8 cellular contexts compared by ENCODE assay signal in the genomic region with DNA sequence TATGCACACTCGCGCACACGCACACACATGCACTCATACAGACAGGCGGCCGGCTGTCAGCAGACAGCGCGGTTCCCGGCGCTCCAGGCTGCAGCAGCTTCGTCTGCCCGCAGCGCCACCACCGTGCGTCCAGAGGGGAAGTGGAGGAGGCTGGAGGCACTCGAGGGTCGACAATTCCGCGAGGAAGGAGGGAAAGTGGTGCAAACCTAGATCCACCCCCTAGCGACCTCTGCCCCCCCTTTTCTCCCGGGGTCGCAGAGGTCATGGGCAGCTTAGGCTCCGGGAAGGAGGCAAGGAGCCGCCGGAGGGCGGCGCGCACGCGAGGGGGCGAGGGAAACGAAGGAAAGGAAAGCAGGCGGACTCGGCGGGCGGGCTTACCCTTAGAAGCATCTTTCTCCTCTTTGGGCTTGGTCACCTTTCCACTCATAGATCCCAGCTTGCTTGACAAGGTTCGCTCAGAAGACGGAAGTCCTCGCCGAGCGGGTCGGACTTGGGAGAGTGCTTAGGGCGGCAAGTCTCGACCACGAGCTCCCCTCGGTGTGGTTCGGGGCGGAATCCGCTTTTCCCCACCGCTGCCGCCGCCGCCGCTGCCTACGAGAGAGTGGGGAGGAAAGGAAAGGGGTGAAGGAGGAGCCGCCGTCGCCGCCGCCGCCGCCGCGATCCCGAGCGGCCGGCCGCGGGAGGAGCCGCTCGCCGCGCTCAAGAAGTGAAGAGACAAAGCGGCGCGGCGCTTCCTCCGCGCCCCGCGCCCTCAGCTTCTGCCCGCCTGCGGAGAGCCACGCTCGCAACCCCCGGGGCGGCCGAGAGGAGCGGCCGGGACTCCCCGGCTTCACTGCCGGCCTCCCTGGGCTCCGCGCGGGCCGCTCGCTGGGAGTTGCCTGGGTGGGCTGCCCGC.
DNase-seq lines count a peak whose midpoint lies in the region; ATAC-seq and TF ChIP-seq lines count a peak whose summit lies in the region.

No MANE protein-coding gene starts in this region.

- H3K27me3 ChIP-seq in Panc1 (ENCODE audit: control insufficient read depth, insufficient read depth, low read length) = peaks cover 26% of the 10 kb centered on the region

- no peaks in the 10 kb centered on the region; the same call in 1 of the 2 replicates for H3K4me1 ChIP-seq in Panc1 (ENCODE audit: control insufficient read depth, insufficient read depth, low read length)

- POLR2A ChIA-PET in Panc1 (lab: Charles Lee) = no interaction called here

- H3K36me3 ChIP-seq in Panc1 (ENCODE audit: control insufficient read depth, insufficient read depth, low read length) = no peaks in the 10 kb centered on the region

- DNase-seq in GM03348 (ENCODE audit: low spot score) = peak; percentile 46
- DNase-seq in Panc1 (ENCODE audit: low read depth, low spot score) = no peak
- peak in 1 of 2 donors; percentile 31 for DNase-seq in foreskin fibroblast
- DNase-seq in posterior vena cava (ENCODE audit: low spot score) = peak; percentile 82
- DNase-seq in NOMO-1 treated with DMSO at 0.1 percent for 48 hours (lab: John Stamatoyannopoulos, UW; ENCODE audit: unreplicated experiment) = no peak
- no peak for DNase-seq in NCI-H510A (lab: John Stamatoyannopoulos, UW)
- no peak for DNase-seq in COR-L47 (lab: John Stamatoyannopoulos, UW)

- BruUV-seq in Panc1 (replicated peaks; lab: Mats Ljungman, UMichigan) = no TSS peak

- TF ChIP-seq CTCF in Panc1 (IDR thresholded peaks at IDR 0.05) = peak; percentile 27
- TF ChIP-seq CTCF in foreskin fibroblast (IDR thresholded peaks at IDR 0.05; ENCODE audit: low read depth, low read length) = no peak

- peak overlapping the region; percentile 36 to 57 for H3K4me3 ChIP-seq in Panc1 (ENCODE audit: low read depth in 2 of 2, low read length in 2 of 2)
- H3K4me3 ChIP-seq in foreskin fibroblast (ENCODE audit: low read depth in 1 of 2, low read length in 2 of 2) = peak overlapping the region; percentile 29 to 62

- CTCF ChIA-PET in Panc1 (lab: Charles Lee) = no interaction called here

- no peaks in the 10 kb centered on the region for H3K9me3 ChIP-seq in Panc1 (ENCODE audit: control insufficient read depth, insufficient read depth, low read depth, low read length)

- in situ Hi-C loops in Panc1 (cut with HindIII; ENCODE audit: low pct_unique_long_range_greater_than_20kb, low sequenced_read_pairs) = no loop called here

- intact Hi-C loops in Panc1 (cut with micrococcal nuclease; ENCODE audit: unreplicated experiment) = loop anchor here (10.0 kb wide), 1 partner anchor 351 kb away; no protein-coding TSS in a partner anchor
- intact Hi-C loops in posterior vena cava (cut with DNase I) = no loop called here

- H3K27ac ChIP-seq in Panc1 (ENCODE audit: low read length) = no peak overlapping the region

- ATAC-seq in Panc1 = peak; percentile 74
- no peak for ATAC-seq in HG03139 (IDR thresholded peaks at IDR 0.05; ENCODE audit: unreplicated experiment)

Comparison
In these comparisons a context has a peak if more than half of its experiments do, and no peak if none do; other contexts are left out.
1. DNase-seq: peak in GM03348 (single experiment) and posterior vena cava (single experiment); none in Panc1 (single experiment), NOMO-1 treated with DMSO at 0.1 percent for 48 hours (single experiment), NCI-H510A (single experiment) and COR-L47 (single experiment).